ENCODE assay signal across 25 cellular contexts in the genomic region with DNA sequence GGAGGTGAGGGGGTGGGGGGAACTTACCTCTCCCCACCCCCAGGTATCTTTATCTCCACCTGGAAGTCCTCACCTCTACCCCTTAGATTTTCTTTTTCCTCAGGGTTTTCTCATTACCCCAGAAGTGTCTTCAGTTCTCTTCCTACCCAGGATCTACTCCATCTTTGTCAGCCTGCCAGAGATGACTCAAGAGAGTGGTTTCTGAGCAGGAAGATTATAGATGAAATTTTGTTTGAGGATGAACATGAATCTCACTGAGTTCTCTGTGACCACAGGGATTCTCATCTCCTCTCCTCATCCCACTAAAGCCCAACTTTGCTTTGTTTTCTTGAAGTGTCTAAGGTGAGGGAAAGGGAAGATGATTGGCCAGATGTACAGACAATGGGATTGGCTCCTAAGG. TPM values are rescaled to one million over a fixed set of nuclear protein-coding genes. Genes with fewer than 3 reads are reported as not detected.
A peak's percentile ranks its signal among the peaks of the same experiment; 100 is the strongest.
DNase-seq lines count a peak whose midpoint lies in the region; ATAC-seq and TF ChIP-seq lines count a peak whose summit lies in the region.
"Had no signal": no experiment of that assay in that cellular context is flagged by ENCODE, and none has a peak within 500 bp of the region (broad histone marks: within the 10 kb centered on the region; RNA-seq: fewer than 3 reads in every experiment).

No MANE protein-coding gene starts in this region.

- H3K9me3 Mint-ChIP-seq in MCF 10A (ENCODE audit: unreplicated experiment) = no peaks in the 10 kb centered on the region
- H3K9me3 Mint-ChIP-seq: CD4-positive, alpha-beta T cell; neural progenitor cell; stimulated activated effector memory CD8-positive, alpha-beta T cell treated with anti-CD3 and anti-CD28 coated beads, Interleukin-12 subunit alpha, Interleukin-12 subunit beta, amount 100 ng/mL, for 72 hours; T-cell had no signal

- ATAC-seq in GM19328 (IDR thresholded peaks at IDR 0.05; ENCODE audit: unreplicated experiment) = no peak
- ATAC-seq: A549; GM23338; left colon; Right ventricle myocardium inferior; stimulated activated effector memory CD8-positive, alpha-beta T cell treated with anti-CD3 and anti-CD28 coated beads, Interleukin-12 subunit alpha, Interleukin-12 subunit beta, amount 100 ng/mL, for 72 hours; T-cell had no signal

- no peak for TF ChIP-seq CTCF in MCF 10A (IDR thresholded peaks at IDR 0.05; ENCODE audit: unreplicated experiment)
- no peak for TF ChIP-seq CTCF in breast epithelium (IDR thresholded peaks at IDR 0.05)
- TF ChIP-seq CTCF in vagina (IDR thresholded peaks at IDR 0.05) = no peak

- H3K4me1 ChIP-seq in breast epithelium (no peaks in the 10 kb centered on the region), vagina (peaks cover 8% of the 10 kb centered on the region)
- H3K4me1 ChIP-seq: A549, neural progenitor cell, thyroid gland had no signal

- H3K27me3 ChIP-seq in breast epithelium = no peaks in the 10 kb centered on the region
- no peaks in the 10 kb centered on the region for H3K27me3 ChIP-seq in vagina
- H3K27me3 ChIP-seq: cardiac muscle cell, esophagus squamous epithelium, neural progenitor cell, thyroid gland had no signal

- TF ChIP-seq POLR2A in breast epithelium (IDR thresholded peaks at IDR 0.05) (no peak), vagina (IDR thresholded peaks at IDR 0.05) (no peak)

- H3K9me3 ChIP-seq in breast epithelium (no peaks in the 10 kb centered on the region), vagina (no peaks in the 10 kb centered on the region)
- H3K9me3 ChIP-seq: A549, esophagus squamous epithelium, thyroid gland had no signal

- no peak overlapping the region for H3K27ac Mint-ChIP-seq in MCF 10A (ENCODE audit: low read depth, unreplicated experiment)
- H3K27ac Mint-ChIP-seq: activated naive CD4-positive, alpha-beta T cell treated with anti-CD3 and anti-CD28 coated beads, Interleukin-2, amount 10 ng/mL, durations not matched to agents 7 days and 5 days; CD4-positive, alpha-beta T cell; GM23338; neural progenitor cell; stimulated activated effector memory CD8-positive, alpha-beta T cell treated with anti-CD3 and anti-CD28 coated beads, Interleukin-12 subunit alpha, Interleukin-12 subunit beta, amount 100 ng/mL, for 72 hours; T-cell had no signal

- H3K4me3 Mint-ChIP-seq in MCF 10A (ENCODE audit: unreplicated experiment) = no peak overlapping the region
- H3K4me3 Mint-ChIP-seq: activated naive CD4-positive, alpha-beta T cell treated with anti-CD3 and anti-CD28 coated beads, Interleukin-2, amount 10 ng/mL, durations not matched to agents 7 days and 5 days; CD4-positive, alpha-beta T cell; GM23338; neural progenitor cell; stimulated activated effector memory CD8-positive, alpha-beta T cell treated with anti-CD3 and anti-CD28 coated beads, Interleukin-12 subunit alpha, Interleukin-12 subunit beta, amount 100 ng/mL, for 72 hours; T-cell had no signal

- peaks cover 11% of the 10 kb centered on the region for H3K27me3 Mint-ChIP-seq in MCF 10A (ENCODE audit: insufficient read depth, unreplicated experiment)
- H3K27me3 Mint-ChIP-seq: CD4-positive, alpha-beta T cell; T-cell had no signal

- CTCF ChIA-PET in MCF 10A (lab: Yijun Ruan, JAX) = interaction anchor here (1.0 to 1.4 kb wide), 2 partner anchors 30 to 134 kb away, joined by 4 to 5 read pairs; no protein-coding TSS in a partner anchor

- H3K27ac ChIP-seq in breast epithelium (no peak overlapping the region), vagina (no peak overlapping the region)
- H3K27ac ChIP-seq: A549, cardiac muscle cell, esophagus squamous epithelium, neural progenitor cell, thyroid gland had no signal

- no peak overlapping the region for H3K4me3 ChIP-seq in breast epithelium
- no peak overlapping the region for H3K4me3 ChIP-seq in vagina
- H3K4me3 ChIP-seq: A549, cardiac muscle cell, esophagus squamous epithelium, GM23338, neural progenitor cell, thyroid gland had no signal

- DNase-seq in MCF 10A (ENCODE audit: unreplicated experiment) (peak; percentile 55), breast epithelium (ENCODE audit: low spot score in 2 of 2) (no peak), amniotic stem cell (lab: John Stamatoyannopoulos, UW) (peak; percentile 52), fibroblast of peridontal ligament (ENCODE audit: extremely low read depth) (peak; percentile 81), vagina (ENCODE audit: extremely low spot score in 2 of 2) (no peak), ureter (ENCODE audit: low spot score) (no peak), medulla oblongata (ENCODE audit: extremely low spot score) (no peak)
- DNase-seq: activated CD4-positive, alpha-beta T cell treated with anti-CD3 and anti-CD28 coated beads, Interleukin-2, amount 50 U/mL, for 4 hours; activated naive CD4-positive, alpha-beta T cell treated with anti-CD3 and anti-CD28 coated beads, Interleukin-2, amount 10 ng/mL, durations not matched to agents 7 days and 5 days; CD4-positive, alpha-beta T cell; DMS79; esophagus squamous epithelium; left colon; NCI-H187; stimulated activated CD4-positive, alpha-beta T cell treated with anti-CD3 and anti-CD28 coated beads, Interleukin-15, amount 100 ng/mL, for 24 hours; T-cell; thyroid gland had no signal

- no TSS peak for BruUV-seq in MCF 10A (replicated peaks; lab: Mats Ljungman, UMichigan)

- POLR2A ChIA-PET in MCF 10A (lab: Yijun Ruan, JAX) = interaction anchor here (0.6 kb wide), 1 partner anchor 1076 kb away, joined by 3 read pairs; no protein-coding TSS in a partner anchor

- H3K36me3 Mint-ChIP-seq in MCF 10A (ENCODE audit: insufficient read depth, unreplicated experiment) = no peaks in the 10 kb centered on the region
- H3K36me3 Mint-ChIP-seq: neural progenitor cell, T-cell had no signal

- H3K4me1 Mint-ChIP-seq in MCF 10A (ENCODE audit: insufficient read depth, unreplicated experiment) = peaks cover 13% of the 10 kb centered on the region

- H3K36me3 ChIP-seq in breast epithelium (no peaks in the 10 kb centered on the region), vagina (no peaks in the 10 kb centered on the region)
- H3K36me3 ChIP-seq: cardiac muscle cell, esophagus squamous epithelium, neural progenitor cell, thyroid gland had no signal

- intact Hi-C loops in MCF 10A (cut with micrococcal nuclease) (no loop called here), breast epithelium (cut with DNase I; ENCODE audit: low total_unique reads) (no loop called here), vagina (cut with DNase I) (no loop called here)

RNA-seq across cellular contexts. Expression of gene HINT2, which starts 5.2 kb away (rescaled TPM):
- 45.4 and 48.2 TPM in 2 replicates for total RNA-seq in MCF 10A (2022)
- 10 to 100 TPM; 25.0 to 55.7 (median 32.1) TPM for total RNA-seq in breast epithelium
- 24.1 TPM for total RNA-seq in vagina
- 40.5 TPM for total RNA-seq in ureter

RNA-seq across cellular contexts. Expression of gene SPAG8, which starts 8.0 kb away (rescaled TPM):
- 0.37 and 1.1 TPM in 2 replicates for total RNA-seq in MCF 10A (2022)
- total RNA-seq in breast epithelium = 1 to 10 TPM; 1.1 to 2.2 (median 1.3) TPM
- not detected for total RNA-seq in vagina
- 6.4 TPM for total RNA-seq in ureter
- total RNA-seq: esophagus squamous epithelium had no signal

RNA-seq across cellular contexts. Expression of gene FAM221B, which starts 8.5 kb away (rescaled TPM):
- total RNA-seq in MCF 10A (2022) (not detected in 2 replicates), breast epithelium (under 1 TPM in 1 of 3 donors, not detected in 2; 0.15 TPM), vagina (not detected), ureter (0.26 TPM)
- total RNA-seq: cardiac muscle cell; CD4-positive, alpha-beta T cell; esophagus squamous epithelium; GM23338; NCI-H460; Right ventricle myocardium inferior; T-cell; thyroid gland had no signal

RNA-seq across cellular contexts. Expression of gene TMEM8B, which starts 9.0 kb away (rescaled TPM):
- total RNA-seq in MCF 10A (2022) (4.6 and 7.0 TPM in 2 replicates), breast epithelium (1 to 10 TPM; 4.9 to 7.9 (median 6.7) TPM), vagina (11.3 TPM), ureter (32.3 TPM)

RNA-seq across cellular contexts. Expression of gene NPR2, which starts 28.7 kb away (rescaled TPM):
- total RNA-seq in MCF 10A (2022) (5.7 and 10.0 TPM in 2 replicates), breast epithelium (10 to 100 TPM; 10.2 to 34.2 (median 14.7) TPM), vagina (17.2 TPM), ureter (21.8 TPM)

Comparison
In these comparisons a context has a peak if more than half of its experiments do, and no peak if none do; other contexts are left out.
1. DNase-seq: peak in MCF 10A (single experiment), amniotic stem cell (single experiment) and fibroblast of peridontal ligament (single experiment); none in breast epithelium (0 of 2), vagina (0 of 2), ureter (single experiment) and medulla oblongata (single experiment).